Comparison of ENCODE assay signal across 14 cellular contexts in genomic region chr19:5136060-5136855, GRCh38.
"Had no signal": no experiment of that assay in that cellular context is flagged by ENCODE, and none has a peak within 500 bp of the region (broad histone marks: within the 10 kb centered on the region; RNA-seq: fewer than 3 reads in every experiment).

No MANE protein-coding gene starts in this region.

- ATAC-seq: activated T-helper 17 cell treated with anti-CD3 and anti-CD28 coated beads, Interleukin-2, amount 50 U/mL, for 72 hours; pancreas had no signal

- H3K27me3 ChIP-seq: neural progenitor cell, pancreas, transverse colon had no signal

- H3K9me3 ChIP-seq: pancreas, transverse colon had no signal

- DNase-seq: activated CD4-positive, alpha-beta T cell treated with anti-CD3 and anti-CD28 coated beads, Interleukin-2, amount 10 ng/mL, durations not matched to agents 7 days and 5 days; activated CD4-positive, CD25-positive, alpha-beta regulatory T cell; activated CD8-positive, alpha-beta memory T cell treated with anti-CD3 and anti-CD28 coated beads for 24 hours; activated naive CD4-positive, alpha-beta T cell treated with anti-CD3 and anti-CD28 coated beads for 36 hours; caudate nucleus; effector CD8-positive, alpha-beta T cell; retina; T-helper 1 cell; transverse colon had no signal

- H3K4me1 ChIP-seq: pancreas, transverse colon had no signal

- H3K4me3 ChIP-seq: coronary artery, neural progenitor cell, pancreas, transverse colon had no signal

- H3K9ac ChIP-seq: neural progenitor cell had no signal

- H3K4me2 ChIP-seq: neural progenitor cell had no signal

- FAIRE-seq: pancreas had no signal

- H3K27ac ChIP-seq: coronary artery, epithelial cell of prostate, neural progenitor cell, pancreas, transverse colon had no signal

- H2AFZ ChIP-seq: neural progenitor cell had no signal

- H3K36me3 ChIP-seq: neural progenitor cell had no signal
